Comparison of ENCODE assay signal across 9 cellular contexts in genomic region chr6:24743265-24743943, GRCh38. TPM values are rescaled to one million over a fixed set of nuclear protein-coding genes. Genes with fewer than 3 reads are reported as not detected.
DNase-seq lines count a peak whose midpoint lies in the region; TF ChIP-seq lines count a peak whose summit lies in the region.
"Had no signal": no experiment of that assay in that cellular context is flagged by ENCODE, and none has a peak within 500 bp of the region (broad histone marks: within the 10 kb centered on the region; RNA-seq: fewer than 3 reads in every experiment).

No MANE protein-coding gene starts in this region.

- 79% methylated on average over 2 of the region's 2 CpGs for WGBS in liver
- 95% methylated on average over 2 of the region's 2 CpGs for WGBS in thymus

- H3K27me3 ChIP-seq in MG63: no peaks in the 10 kb centered on the region
- H3K27me3 ChIP-seq in liver (ENCODE audit: control insufficient read depth in 4 of 4, insufficient read depth in 4 of 4, low read length in 3 of 4): no peaks in the 10 kb centered on the region
- no peaks in the 10 kb centered on the region for H3K27me3 ChIP-seq in thymus (ENCODE audit: control insufficient read depth, insufficient read depth)
- H3K27me3 ChIP-seq in H7 (ENCODE audit: control insufficient read depth, insufficient read depth, low read length): no peaks in the 10 kb centered on the region

- no peak for TF ChIP-seq CTCF in HEK293 (tag by site-specific recombination; IDR thresholded peaks at IDR 0.05)
- no peak for TF ChIP-seq CTCF in liver (IDR thresholded peaks at IDR 0.05; ENCODE audit: low read depth, low read length, missing input control)

- CTCF ChIA-PET in HEK293 (lab: Yijun Ruan, JAX): interaction anchor here (0.6 to 0.8 kb wide), 3 partner anchors 15 to 160 kb away, joined by 3 read pairs; no protein-coding TSS in a partner anchor

- H3K36me3 ChIP-seq in HEK293 (ENCODE audit: control insufficient read depth in 2 of 2, insufficient read depth in 1 of 2, low read length in 2 of 2) (no peaks in the 10 kb centered on the region), MG63 (no peaks in the 10 kb centered on the region), liver (ENCODE audit: control insufficient read depth in 4 of 4, insufficient read depth in 3 of 4, low read depth in 1 of 4, low read length in 3 of 4) (no peaks in the 10 kb centered on the region), thymus (ENCODE audit: control insufficient read depth, insufficient read depth) (no peaks in the 10 kb centered on the region), H7 (replicated peaks; ENCODE audit: control insufficient read depth, insufficient read depth, low read length) (no peaks in the 10 kb centered on the region)

- TF ChIP-seq RAD21 in liver (IDR thresholded peaks at IDR 0.05): no peak

- H3K27ac ChIP-seq in HEK293 (ENCODE audit: extremely low read depth, low read depth, low read length) (no peak overlapping the region), liver (ENCODE audit: low read depth in 1 of 2, low read length in 2 of 2) (no peak overlapping the region), thymus (ENCODE audit: low read depth) (peak overlapping the region; percentile 25)
- H3K27ac ChIP-seq: 22Rv1 had no signal

- H3K4me1 ChIP-seq in HEK293 (ENCODE audit: control insufficient read depth, insufficient read depth, low read length): no peaks in the 10 kb centered on the region
- H3K4me1 ChIP-seq in liver (ENCODE audit: control insufficient read depth in 4 of 4, insufficient read depth in 4 of 4, low read length in 3 of 4): no peaks in the 10 kb centered on the region
- H3K4me1 ChIP-seq in thymus (ENCODE audit: control insufficient read depth, insufficient read depth, low read length): no peaks in the 10 kb centered on the region

- DNase-seq in SKM-1 treated with dmso at 0.1 percent for 144 hours (lab: John Stamatoyannopoulos, UW; ENCODE audit: unreplicated experiment): peak; percentile 10
- DNase-seq in SKM-1 (lab: John Stamatoyannopoulos, UW; ENCODE audit: unreplicated experiment): no peak
- DNase-seq in MG63: peak; percentile 62
- DNase-seq in amniotic stem cell (lab: John Stamatoyannopoulos, UW): peak; percentile 44
- no peak for DNase-seq in H7

- H3K4me3 ChIP-seq in HEK293 (ENCODE audit: low read depth, low read length): no peak overlapping the region
- H3K4me3 ChIP-seq in MG63: peak overlapping the region; percentile 16; the same call in 1 of the 2 replicates
- no peak overlapping the region for H3K4me3 ChIP-seq in liver (ENCODE audit: low read depth in 1 of 3, low read length in 3 of 3)
- H3K4me3 ChIP-seq in thymus (ENCODE audit: low read length): no peak overlapping the region
- H3K4me3 ChIP-seq in H7 (ENCODE audit: insufficient read depth, low read depth, low read length): no peak overlapping the region

- POLR2A ChIA-PET in HEK293 (lab: Yijun Ruan, JAX): interaction anchor here (0.9 to 1.2 kb wide), 2 partner anchors 31 to 32 kb away, joined by 3 read pairs; partner anchors contain the start of gene GMNN

- H3K9ac ChIP-seq in liver (ENCODE audit: low read depth in 1 of 2, low read length in 2 of 2): no peak overlapping the region

- no peaks in the 10 kb centered on the region for H3K9me3 ChIP-seq in HEK293 (ENCODE audit: control insufficient read depth, insufficient read depth, low read depth, low read length)
- no peaks in the 10 kb centered on the region for H3K9me3 ChIP-seq in MG63
- no peaks in the 10 kb centered on the region for H3K9me3 ChIP-seq in liver (ENCODE audit: control insufficient read depth in 4 of 4, low read length in 3 of 4)
- no peaks in the 10 kb centered on the region for H3K9me3 ChIP-seq in thymus (ENCODE audit: control insufficient read depth)

TF ChIP-seq in HEK293, 187 proteins besides CTCF, POLR2A, EP300 and RAD21 (continues in another document):
- TF ChIP-seq EGR2 (tag by site-specific recombination; IDR thresholded peaks at IDR 0.05; ENCODE audit: low read depth) (no peak), ZNF660 (tag by site-specific recombination; IDR thresholded peaks at IDR 0.05) (0 out of 2 replicates have a peak, but pooled peaks have one; percentile 52), YY2 (tag by site-specific recombination; IDR thresholded peaks at IDR 0.05) (peak; percentile 27; the same call in 1 of the 2 replicates), SCRT2 (tag by site-specific recombination; IDR thresholded peaks at IDR 0.05) (peak; percentile 40; the same call in 1 of the 2 replicates), OSR2 (tag by site-specific recombination; IDR thresholded peaks at IDR 0.05) (peak; percentile 58; the same call in 1 of the 2 replicates), ZNF214 (tag by site-specific recombination; IDR thresholded peaks at IDR 0.05; ENCODE audit: borderline replicate concordance) (peak; percentile 27; the same call in 1 of the 2 replicates), SETDB1 (IDR thresholded peaks at IDR 0.05; ENCODE audit: insufficient read length, low read length) (peak; percentile 52), ZNF140 (tag by site-specific recombination; IDR thresholded peaks at IDR 0.05) (no peak)

TF ChIP-seq in liver, 16 proteins besides CTCF, POLR2A, EP300 and RAD21:
- TF ChIP-seq JUND (IDR thresholded peaks at IDR 0.05): peak; percentile 10 to 36
- TF ChIP-seq REST (IDR thresholded peaks at IDR 0.05): no peak
- no peak for TF ChIP-seq EGR1 (IDR thresholded peaks at IDR 0.05; ENCODE audit: low read depth in 2 of 2)
- no peak for TF ChIP-seq RXRA (IDR thresholded peaks at IDR 0.05)
- no peak for TF ChIP-seq SP1 (IDR thresholded peaks at IDR 0.05)
- no peak for TF ChIP-seq ATF3 (IDR thresholded peaks at IDR 0.05)
- peak; percentile 77 for TF ChIP-seq YY1 (IDR thresholded peaks at IDR 0.05)
- TF ChIP-seq HNF4G (IDR thresholded peaks at IDR 0.05): no peak

RNA-seq across cellular contexts. Expression of gene C6orf62, which starts 24.4 kb away (rescaled TPM):
- total RNA-seq in MG63 (2014; rRNA removed; shearing (Covaris generic); ENCODE audit: low replicate concordance): 59.1 and 89.8 TPM in 2 replicates
- 10 to 100 TPM; 50.0 to 58.6 TPM for total RNA-seq in liver
- polyA plus RNA-seq in liver (10 to 100 TPM; 29.6 to 48.8 TPM), thymus (178 TPM)
- 80.2 and 83.3 TPM in 2 replicates for total RNA-seq in H7 (2014; rRNA removed; shearing (Covaris generic))

RNA-seq across cellular contexts. Expression of gene GMNN, which starts 31.3 kb away (rescaled TPM):
- 35.5 and 42.3 TPM in 2 replicates for total RNA-seq in MG63 (2014; rRNA removed; shearing (Covaris generic); ENCODE audit: low replicate concordance)
- 10 to 100 TPM in 1 of 2 donors, 1 to 10 TPM in 1; 8.4 to 34.9 TPM for total RNA-seq in liver
- polyA plus RNA-seq in liver: 10 to 100 TPM in 1 of 2 donors, 1 to 10 TPM in 1; 8.6 to 13.5 TPM
- polyA plus RNA-seq in thymus: 21.6 TPM
- total RNA-seq in H7 (2014; rRNA removed; shearing (Covaris generic)): 75.3 and 91.8 TPM in 2 replicates

RNA-seq across cellular contexts. Expression of gene ARMH2, which starts 55.3 kb away (rescaled TPM):
- total RNA-seq in MG63 (2014; rRNA removed; shearing (Covaris generic); ENCODE audit: low replicate concordance): not detected in 2 replicates
- total RNA-seq in liver: not detected
- polyA plus RNA-seq in liver (not detected), thymus (0.21 TPM)
- not detected in 2 replicates for total RNA-seq in H7 (2014; rRNA removed; shearing (Covaris generic))

Comparison
In these comparisons a context has a peak if more than half of its experiments do, and no peak if none do; other contexts are left out.
1. DNase-seq: peak in SKM-1 treated with dmso at 0.1 percent for 144 hours (single experiment), MG63 (single experiment) and amniotic stem cell (single experiment); none in SKM-1 (single experiment) and H7 (single experiment).